12 cellular contexts compared by ENCODE assay signal in the genomic region with DNA sequence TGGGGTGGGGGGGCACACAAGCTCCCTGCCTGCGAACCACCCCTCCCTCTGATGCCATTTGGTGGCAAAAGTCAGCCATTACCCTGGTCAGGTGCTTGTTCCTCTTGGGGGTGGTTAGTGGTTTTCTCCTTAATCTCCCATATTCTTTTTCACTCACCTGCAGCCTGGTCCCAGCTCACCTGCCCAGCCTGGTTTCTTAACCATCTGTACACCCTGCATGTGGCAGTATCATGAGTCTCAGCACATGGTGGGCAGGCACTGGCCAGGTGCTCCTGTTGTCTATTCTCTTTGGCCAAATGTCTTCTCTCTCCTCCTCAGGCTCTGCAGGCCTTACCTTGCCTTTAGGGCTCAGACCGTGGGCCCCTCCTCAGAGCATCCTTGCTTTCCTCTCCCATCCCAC. TPM values are rescaled to one million over a fixed set of nuclear protein-coding genes. Genes with fewer than 3 reads are reported as not detected.
A peak's percentile ranks its signal among the peaks of the same experiment; 100 is the strongest.
DNase-seq lines count a peak whose midpoint lies in the region; ATAC-seq and TF ChIP-seq lines count a peak whose summit lies in the region.
"Had no signal": no experiment of that assay in that cellular context is flagged by ENCODE, and none has a peak within 500 bp of the region (broad histone marks: within the 10 kb centered on the region; RNA-seq: fewer than 3 reads in every experiment).

No MANE protein-coding gene starts in this region.

- ATAC-seq in activated naive CD8-positive, alpha-beta T cell treated with anti-CD3 and anti-CD28 coated beads, Interleukin-2, amount 50 U/mL, for 24 hours: no peak
- ATAC-seq in HG02970 (IDR thresholded peaks at IDR 0.05; ENCODE audit: low FRiP score, unreplicated experiment): no peak

- no peaks in the 10 kb centered on the region for H3K27me3 Mint-ChIP-seq in CD14-positive monocyte (ENCODE audit: low read depth in 3 of 3)
- peaks cover 1% of the 10 kb centered on the region for H3K27me3 Mint-ChIP-seq in IgD-negative memory B cell
- no peaks in the 10 kb centered on the region for H3K27me3 Mint-ChIP-seq in activated naive CD8-positive, alpha-beta T cell treated with anti-CD3 and anti-CD28 coated beads, Interleukin-2, amount 50 U/mL, for 24 hours

- H3K36me3 Mint-ChIP-seq in CD14-positive monocyte: peaks cover 20 to 46% of the 10 kb centered on the region in 2 donors
- no peaks in the 10 kb centered on the region for H3K36me3 Mint-ChIP-seq in IgD-negative memory B cell
- peaks cover 15% of the 10 kb centered on the region for H3K36me3 Mint-ChIP-seq in activated naive CD8-positive, alpha-beta T cell treated with anti-CD3 and anti-CD28 coated beads, Interleukin-2, amount 50 U/mL, for 24 hours (ENCODE audit: low read depth)

- H3K27ac ChIP-seq in muscle layer of duodenum (ENCODE audit: low read length) (peak overlapping the region; percentile 74), dorsolateral prefrontal cortex (peak overlapping the region in 6 of 59 donors; percentile 4 to 85 (median 34))
- H3K27ac ChIP-seq: prostate gland had no signal

- no peak overlapping the region for H3K4me3 Mint-ChIP-seq in CD14-positive monocyte
- H3K4me3 Mint-ChIP-seq in IgD-negative memory B cell: peak overlapping the region in 2 of 4 donors; percentile 18
- H3K4me3 Mint-ChIP-seq in activated naive CD8-positive, alpha-beta T cell treated with anti-CD3 and anti-CD28 coated beads, Interleukin-2, amount 50 U/mL, for 24 hours: no peak overlapping the region

- intact Hi-C loops in CD14-positive monocyte (cut with micrococcal nuclease): loop anchor here (10.0 kb wide), 2 partner anchors 52 to 208 kb away; a partner anchor contains a TSS
- intact Hi-C loops in dorsolateral prefrontal cortex (cut with DNase I): no loop called here

- peaks cover 86% of the 10 kb centered on the region for H3K4me1 Mint-ChIP-seq in CD14-positive monocyte
- H3K4me1 Mint-ChIP-seq in IgD-negative memory B cell: peaks cover 52 to 64% (median 56%) of the 10 kb centered on the region in 3 donors
- H3K4me1 Mint-ChIP-seq in activated naive CD8-positive, alpha-beta T cell treated with anti-CD3 and anti-CD28 coated beads, Interleukin-2, amount 50 U/mL, for 24 hours: peaks cover 93% of the 10 kb centered on the region

- TF ChIP-seq CTCF in CD14-positive monocyte (IDR thresholded peaks at IDR 0.05) (no peak), dorsolateral prefrontal cortex (IDR thresholded peaks at IDR 0.05 in 54 of 56, conservative IDR thresholded peaks at IDR 0.05 in 2 of 56; ENCODE audit: low read depth in 1 of 56, partially characterized antibody in 56 of 56) (no peak)

- no peaks in the 10 kb centered on the region for H3K9me3 Mint-ChIP-seq in CD14-positive monocyte
- no peaks in the 10 kb centered on the region for H3K9me3 Mint-ChIP-seq in IgD-negative memory B cell
- H3K9me3 Mint-ChIP-seq in activated naive CD8-positive, alpha-beta T cell treated with anti-CD3 and anti-CD28 coated beads, Interleukin-2, amount 50 U/mL, for 24 hours: no peaks in the 10 kb centered on the region

- peaks cover 3 to 12% of the 10 kb centered on the region in 2 donors for H3K36me3 ChIP-seq in muscle layer of duodenum (ENCODE audit: control insufficient read depth in 1 of 2, insufficient read depth in 2 of 2, low read length in 2 of 2)
- H3K36me3 ChIP-seq: cardiac muscle cell, prostate gland had no signal

- no peaks in the 10 kb centered on the region for H3K9me3 ChIP-seq in muscle layer of duodenum (ENCODE audit: control insufficient read depth in 1 of 2, low read length in 2 of 2)
- H3K9me3 ChIP-seq: prostate gland had no signal

- DNase-seq in CD14-positive monocyte (ENCODE audit: low spot score) (no peak), dorsolateral prefrontal cortex (no peak), KBM-7 (no peak)
- DNase-seq in activated naive CD8-positive, alpha-beta T cell treated with anti-CD3 and anti-CD28 coated beads, Interleukin-2, amount 50 U/mL, for 24 hours: no peak
- no peak for DNase-seq in stimulated activated CD4-positive, alpha-beta T cell treated with anti-CD3 and anti-CD28 coated beads, Interleukin-12 subunit alpha, Interleukin-12 subunit beta, amount 100 ng/mL, for 4 hours
- DNase-seq: left colon, NCI-H446 treated with DMSO at 0.1 percent for 48 hours had no signal

- H3K4me3 ChIP-seq in muscle layer of duodenum (ENCODE audit: low read depth in 1 of 2, low read length in 2 of 2) (no peak overlapping the region), dorsolateral prefrontal cortex (no peak overlapping the region)
- H3K4me3 ChIP-seq: cardiac muscle cell, prostate gland had no signal

- H3K4me1 ChIP-seq in muscle layer of duodenum (ENCODE audit: control insufficient read depth in 1 of 2, insufficient read depth in 2 of 2, low read length in 2 of 2): peaks cover 50 to 60% of the 10 kb centered on the region in 2 donors

- in situ Hi-C loops in KBM-7 (cut with MboI; ENCODE audit: low pct_unique_long_range_greater_than_20kb, low sequenced_read_pairs): no loop called here

- H3K27me3 ChIP-seq in muscle layer of duodenum (ENCODE audit: low read depth, low read length) (no peaks in the 10 kb centered on the region), dorsolateral prefrontal cortex (no peaks in the 10 kb centered on the region)
- H3K27me3 ChIP-seq: cardiac muscle cell had no signal

- H3K27ac Mint-ChIP-seq in CD14-positive monocyte: peak overlapping the region; percentile 100
- peak overlapping the region; percentile 52 to 87 (median 75) for H3K27ac Mint-ChIP-seq in IgD-negative memory B cell
- H3K27ac Mint-ChIP-seq in activated naive CD8-positive, alpha-beta T cell treated with anti-CD3 and anti-CD28 coated beads, Interleukin-2, amount 50 U/mL, for 24 hours: peak overlapping the region; percentile 99

RNA-seq across cellular contexts. Expression of a gene that starts 30.5 kb away (rescaled TPM):
- 10 to 100 TPM; 41.0 to 49.9 TPM for polyA plus RNA-seq in CD14-positive monocyte
- 26.6 TPM for polyA plus RNA-seq in IgD-negative memory B cell
- total RNA-seq in dorsolateral prefrontal cortex: 100 to 1,000 TPM in 116 of 120 experiments, 10 to 100 TPM in 4; 86.3 to 153 (median 120) TPM

RNA-seq across cellular contexts. Expression of a gene that starts 54.9 kb away (rescaled TPM):
- polyA plus RNA-seq in CD14-positive monocyte: 10 to 100 TPM; 45.7 to 49.0 TPM
- 59.9 TPM for polyA plus RNA-seq in IgD-negative memory B cell
- total RNA-seq in dorsolateral prefrontal cortex: 10 to 100 TPM; 53.4 to 91.7 (median 69.9) TPM

Comparison
In these comparisons a context has a peak if more than half of its experiments do, and no peak if none do; other contexts are left out.
1. intact Hi-C loops: an anchor here in CD14-positive monocyte (10.0 kb wide); none called in dorsolateral prefrontal cortex.